ENCODE assay signal across 29 cellular contexts in the genomic region with DNA sequence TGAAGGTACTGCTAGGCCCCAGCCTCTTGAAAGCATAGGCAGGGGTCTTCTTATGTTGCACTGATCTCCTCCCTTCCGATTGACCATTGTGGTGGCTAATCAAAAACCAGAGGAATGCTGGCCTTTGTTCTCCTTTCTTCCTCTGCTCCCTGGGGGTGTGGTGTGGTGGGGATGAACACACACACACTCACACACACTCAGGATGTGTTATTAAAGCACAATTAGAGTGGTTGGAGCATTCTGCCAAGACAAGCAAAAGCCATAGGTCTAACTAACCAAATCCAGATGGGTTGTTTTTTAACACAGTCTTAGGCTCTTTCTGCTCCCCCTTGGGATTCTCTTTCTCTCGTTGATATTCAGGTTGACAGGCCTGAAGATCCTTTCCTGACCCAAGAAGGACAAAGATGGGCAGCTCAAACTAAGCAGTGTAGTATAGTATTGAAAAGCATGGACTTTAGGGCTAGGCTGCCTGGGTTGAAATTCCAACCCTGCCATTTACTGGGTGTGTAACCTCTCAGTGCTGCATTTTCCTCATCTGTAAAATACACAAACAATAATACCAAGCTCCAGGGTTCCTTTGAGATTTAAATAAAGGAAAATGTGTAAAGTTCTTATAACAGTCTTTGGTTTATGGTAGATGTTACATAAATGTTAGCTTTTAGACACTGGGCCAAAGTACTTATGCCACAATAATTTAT.
"Had no signal": no experiment of that assay in that cellular context is flagged by ENCODE, and none has a peak within 500 bp of the region (broad histone marks: within the 10 kb centered on the region; RNA-seq: fewer than 3 reads in every experiment).

No MANE protein-coding gene starts in this region.

- H3K27ac ChIP-seq: ascending aorta, cardiac muscle cell, colonic mucosa, epithelial cell of prostate, left ventricle myocardium inferior, neutrophil, ovary, skin epidermis, testis had no signal

- FAIRE-seq: endometrium, frontal cortex, islet of Langerhans, urothelium cell line had no signal

- H3K4me1 ChIP-seq: ascending aorta, left ventricle myocardium inferior, testis had no signal

- DNase-seq: activated CD4-positive, alpha-beta T cell treated with anti-CD3 and anti-CD28 coated beads for 36 hours; activated CD4-positive, alpha-beta T cell treated with anti-CD3 and anti-CD28 coated beads, Interleukin-2, amount 50 U/mL, for 48 hours; activated CD4-positive, CD25-positive, alpha-beta regulatory T cell; activated CD8-positive, alpha-beta memory T cell treated with anti-CD3 and anti-CD28 coated beads for 24 hours; activated effector memory CD4-positive, alpha-beta T cell treated with Interleukin-2 at 50 U/mL for 16 hours; activated naive CD4-positive, alpha-beta T cell treated with anti-CD3 and anti-CD28 coated beads for 36 hours; activated naive CD8-positive, alpha-beta T cell treated with anti-CD3 and anti-CD28 coated beads, Interleukin-2, amount 10 ng/mL, durations not matched to agents 7 days and 5 days; cerebellar nuclear complex; colonic mucosa; effector CD8-positive, alpha-beta T cell; left ventricle myocardium inferior; mesendoderm; ovary; retina; stimulated activated CD4-positive, alpha-beta T cell treated with anti-CD3 and anti-CD28 coated beads, Interleukin-12 subunit alpha, Interleukin-12 subunit beta, amount 100 ng/mL, for 4 hours; stimulated activated CD4-positive, alpha-beta T cell treated with anti-CD3 and anti-CD28 coated beads, Interleukin-4, amount 100 ng/mL, for 1 hour; stimulated activated naive CD8-positive, alpha-beta T cell treated with anti-CD3 and anti-CD28 coated beads, Interleukin-15, Interleukin-2, amounts not matched to agents 100 U/mL and 50 U/mL, for 24 hours; testis; trophoblast cell had no signal

- H3K27me3 ChIP-seq: ascending aorta, cardiac muscle cell, colonic mucosa, ovary, testis had no signal

- H3K36me3 ChIP-seq: ascending aorta, cardiac muscle cell, colonic mucosa, left ventricle myocardium inferior, neutrophil, ovary had no signal

- H3K4me3 ChIP-seq: ascending aorta, cardiac muscle cell, colonic mucosa, left ventricle myocardium inferior, lung, ovary, skin epidermis, testis had no signal

- H3K9me3 ChIP-seq: ascending aorta, colonic mucosa, left ventricle myocardium inferior, neutrophil, ovary, testis had no signal
